In genomic region chr2:152465541-152465940, GRCh38 we compare ENCODE assay signal across 13 cellular contexts.
DNase-seq lines count a peak whose midpoint lies in the region; ATAC-seq, FAIRE-seq and TF ChIP-seq lines count a peak whose summit lies in the region.
"Had no signal": no experiment of that assay in that cellular context is flagged by ENCODE, and none has a peak within 500 bp of the region (broad histone marks: within the 10 kb centered on the region; RNA-seq: fewer than 3 reads in every experiment).

No MANE protein-coding gene starts in this region.

- no peak overlapping the region for H2BK12ac ChIP-seq in mesenchymal stem cell (ENCODE audit: low read length in 2 of 2)

- H3K4me3 ChIP-seq in bronchial epithelial cell (ENCODE audit: low read depth, low read length) (no peak overlapping the region), gastrocnemius medialis (peak overlapping the region in 2 of 4 donors; percentile 6 to 42), mesenchymal stem cell (ENCODE audit: insufficient read depth in 1 of 2, low read depth in 1 of 2, low read length in 2 of 2) (no peak overlapping the region)
- no peak overlapping the region for H3K4me3 ChIP-seq in effector memory CD4-positive, alpha-beta T cell (ENCODE audit: insufficient read depth, low read depth, low read length, poor library complexity, severe bottlenecking)
- H3K4me3 ChIP-seq: testis had no signal

- peak; percentile 42 for DNase-seq in ELF-1 (ENCODE audit: low read depth, low spot score)
- peak; percentile 63 for DNase-seq in NCI-H2171 (lab: John Stamatoyannopoulos, UW)
- DNase-seq in bronchial epithelial cell (ENCODE audit: low read depth) = peak; percentile 38
- DNase-seq in gastrocnemius medialis = peak; percentile 54 to 66
- no peak for DNase-seq in effector memory CD4-positive, alpha-beta T cell
- DNase-seq in mesenchymal stem cell = no peak
- no peak for DNase-seq in AG08396 (ENCODE audit: low spot score)
- DNase-seq: activated T-cell treated with anti-CD3 and anti-CD28 coated beads, Interleukin-2, amount 50 U/mL, for 48 hours; SIG-M5; T-helper 9 cell; testis had no signal

- H3K4me1 ChIP-seq in gastrocnemius medialis (peaks cover 80 to 89% of the 10 kb centered on the region in 2 donors), mesenchymal stem cell (ENCODE audit: control insufficient read depth, insufficient read depth, low read depth, low read length) (peaks cover 8% of the 10 kb centered on the region)
- H3K4me1 ChIP-seq in effector memory CD4-positive, alpha-beta T cell (ENCODE audit: control insufficient read depth, insufficient read depth, low read length, poor library complexity, severe bottlenecking) = no peaks in the 10 kb centered on the region

- in situ Hi-C loops in gastrocnemius medialis (cut with MboI; ENCODE audit: low sequenced_read_pairs in 4 of 4) = no loop called here

- no peak overlapping the region for H3K4me2 ChIP-seq in mesenchymal stem cell (ENCODE audit: low read length, poor library complexity, severe bottlenecking)

- H2AFZ ChIP-seq in mesenchymal stem cell (ENCODE audit: low read depth, low read length) = no peak overlapping the region

- H3K9me3 ChIP-seq in gastrocnemius medialis (no peaks in the 10 kb centered on the region), mesenchymal stem cell (ENCODE audit: control insufficient read depth, low read length) (no peaks in the 10 kb centered on the region)
- H3K9me3 ChIP-seq in effector memory CD4-positive, alpha-beta T cell (ENCODE audit: control insufficient read depth, low read length) = no peaks in the 10 kb centered on the region
- H3K9me3 ChIP-seq: testis had no signal

- no peak overlapping the region for H2BK15ac ChIP-seq in mesenchymal stem cell (ENCODE audit: low read depth, poor library complexity, severe bottlenecking)

- intact Hi-C loops in gastrocnemius medialis (cut with DNase I; ENCODE audit: low total_unique reads) = loop anchor here (5.0 kb wide), 2 partner anchors 107 to 152 kb away; no protein-coding TSS in a partner anchor

- H3K79me1 ChIP-seq in mesenchymal stem cell (replicated peaks; ENCODE audit: low read length, poor library complexity, severe bottlenecking) = peaks cover 12% of the 10 kb centered on the region

- H3K18ac ChIP-seq in mesenchymal stem cell (ENCODE audit: low read depth in 1 of 2, low read length in 2 of 2) = no peak overlapping the region

- no peak for FAIRE-seq in bronchial epithelial cell (lab: Jason Lieb, UNC)
- FAIRE-seq: colon had no signal

- H3K27me3 ChIP-seq in bronchial epithelial cell (ENCODE audit: control insufficient read depth, insufficient read depth, low read length) (no peaks in the 10 kb centered on the region), gastrocnemius medialis (no peaks in the 10 kb centered on the region), mesenchymal stem cell (ENCODE audit: control insufficient read depth in 1 of 2, insufficient read depth in 1 of 2, low read length in 2 of 2) (no peaks in the 10 kb centered on the region)
- no peaks in the 10 kb centered on the region for H3K27me3 ChIP-seq in effector memory CD4-positive, alpha-beta T cell (replicated peaks; ENCODE audit: control insufficient read depth, insufficient read depth, low read length, poor library complexity, severe bottlenecking)
- H3K27me3 ChIP-seq: testis had no signal

- TF ChIP-seq CTCF in bronchial epithelial cell (IDR thresholded peaks at IDR 0.05; ENCODE audit: insufficient read depth, low read length, severe bottlenecking) (no peak), gastrocnemius medialis (IDR thresholded peaks at IDR 0.05 in 4 of 5, conservative IDR thresholded peaks at IDR 0.05 in 1 of 5) (no peak)

- no peak overlapping the region for H2AK5ac ChIP-seq in mesenchymal stem cell (ENCODE audit: low read length, severe bottlenecking)

- no peaks in the 10 kb centered on the region for H3K36me3 ChIP-seq in bronchial epithelial cell (ENCODE audit: control insufficient read depth, insufficient read depth, low read length)
- no peaks in the 10 kb centered on the region for H3K36me3 ChIP-seq in gastrocnemius medialis
- no peaks in the 10 kb centered on the region for H3K36me3 ChIP-seq in effector memory CD4-positive, alpha-beta T cell (ENCODE audit: control insufficient read depth, insufficient read depth, low read length)
- H3K36me3 ChIP-seq in mesenchymal stem cell (ENCODE audit: control insufficient read depth in 1 of 2, insufficient read depth in 2 of 2, low read depth in 1 of 2, low read length in 2 of 2) = no peaks in the 10 kb centered on the region

- H3K23ac ChIP-seq in mesenchymal stem cell (ENCODE audit: low read length in 2 of 2) = no peak overlapping the region

- ATAC-seq in gastrocnemius medialis = peak; percentile 69 to 75

- H2BK120ac ChIP-seq in mesenchymal stem cell (ENCODE audit: low read depth, low read length) = no peak overlapping the region

- H3K4ac ChIP-seq in mesenchymal stem cell (ENCODE audit: low read depth in 1 of 2, low read length in 2 of 2) = no peak overlapping the region

- TF ChIP-seq POLR2A in gastrocnemius medialis (IDR thresholded peaks at IDR 0.05) = peak in 1 of 2 donors; percentile 55

- H2BK5ac ChIP-seq in mesenchymal stem cell (ENCODE audit: low read depth, low read length, poor library complexity, severe bottlenecking) = no peak overlapping the region

- H3K14ac ChIP-seq in mesenchymal stem cell (ENCODE audit: low read length in 2 of 2) = no peak overlapping the region

- H4K8ac ChIP-seq in mesenchymal stem cell (ENCODE audit: low read length) = no peak overlapping the region

- no peak overlapping the region for H3K9ac ChIP-seq in mesenchymal stem cell (ENCODE audit: low read length)

- WGBS in mesenchymal stem cell = 91% methylated on average over 3 of the region's 3 CpGs

- no peak overlapping the region for H4K91ac ChIP-seq in mesenchymal stem cell (ENCODE audit: low read length)

- H3K27ac ChIP-seq in gastrocnemius medialis = peak overlapping the region; percentile 89 to 91 (median 90)
- no peak overlapping the region for H3K27ac ChIP-seq in effector memory CD4-positive, alpha-beta T cell (ENCODE audit: insufficient read depth, low read length, poor library complexity, severe bottlenecking)
- no peak overlapping the region for H3K27ac ChIP-seq in mesenchymal stem cell (ENCODE audit: low read length, poor library complexity, severe bottlenecking)
- H3K27ac ChIP-seq: C4-2B had no signal

Comparison
In these comparisons a context has a peak if more than half of its experiments do, and no peak if none do; other contexts are left out.
1. DNase-seq: peak in ELF-1 (single experiment), NCI-H2171 (single experiment), bronchial epithelial cell (single experiment) and gastrocnemius medialis (2 of 2); none in effector memory CD4-positive, alpha-beta T cell (0 of 3), mesenchymal stem cell (single experiment) and AG08396 (single experiment).
2. H3K27ac ChIP-seq: peak in gastrocnemius medialis (4 of 4); none in effector memory CD4-positive, alpha-beta T cell (single experiment) and mesenchymal stem cell (single experiment).